In the genomic region with DNA sequence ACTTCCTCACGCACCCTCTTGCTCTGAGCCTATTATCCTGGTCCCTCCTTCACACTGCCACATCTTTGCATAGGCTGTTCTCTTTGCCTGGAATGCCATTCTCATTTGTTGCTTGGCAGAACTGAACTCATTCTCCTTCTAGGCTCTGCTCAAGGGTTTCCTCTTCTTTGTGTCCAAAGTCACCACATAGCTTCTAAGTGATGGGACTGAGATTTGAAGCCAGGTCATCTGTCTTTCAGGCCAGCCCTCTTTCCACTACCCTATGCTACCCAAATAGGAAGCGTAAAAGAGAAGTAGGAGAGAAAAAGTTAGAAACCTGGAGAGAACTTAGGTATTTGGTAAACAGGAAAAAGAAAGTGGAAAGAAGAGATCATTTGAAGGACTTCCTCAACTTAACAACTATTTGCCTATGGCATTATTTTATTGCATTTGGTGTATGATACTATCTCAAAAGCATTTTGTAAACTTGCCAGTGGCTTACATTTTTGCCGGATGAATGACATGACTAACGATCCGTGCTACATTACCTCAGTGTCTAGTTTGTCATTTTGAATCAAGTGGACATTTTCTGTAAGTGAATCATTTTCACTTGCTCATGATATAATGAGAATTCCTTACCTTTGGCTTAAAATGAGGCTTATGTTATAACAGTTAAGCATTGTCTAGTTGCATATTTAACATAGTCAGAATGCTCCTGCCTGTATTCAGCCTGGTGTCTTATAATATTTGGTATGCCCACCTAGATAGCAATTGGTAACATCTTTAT, we compare ENCODE assay signal across 9 cellular contexts. TPM values are rescaled to one million over a fixed set of nuclear protein-coding genes. Genes with fewer than 3 reads are reported as not detected.
DNase-seq lines count a peak whose midpoint lies in the region; ATAC-seq and TF ChIP-seq lines count a peak whose summit lies in the region.
"Had no signal": no experiment of that assay in that cellular context is flagged by ENCODE, and none has a peak within 500 bp of the region (broad histone marks: within the 10 kb centered on the region; RNA-seq: fewer than 3 reads in every experiment).

No MANE protein-coding gene starts in this region.

- H2AK5ac ChIP-seq in mesenchymal stem cell (ENCODE audit: low read length, severe bottlenecking): peak overlapping the region; percentile 67

- H3K36me3 ChIP-seq in BJ (ENCODE audit: control insufficient read depth, insufficient read depth, low read length): no peaks in the 10 kb centered on the region
- no peaks in the 10 kb centered on the region for H3K36me3 ChIP-seq in body of pancreas (replicated peaks in 1 of 2; ENCODE audit: insufficient read depth in 1 of 2, low read depth in 2 of 2)
- H3K36me3 ChIP-seq in mesenchymal stem cell (ENCODE audit: control insufficient read depth in 1 of 2, insufficient read depth in 2 of 2, low read depth in 1 of 2, low read length in 2 of 2): peaks cover 0 to 6% of the 10 kb centered on the region in 2 experiments
- no peaks in the 10 kb centered on the region for H3K36me3 ChIP-seq in aorta (ENCODE audit: control insufficient read depth in 1 of 2, insufficient read depth in 2 of 2, low read length in 1 of 2)

- H3K14ac ChIP-seq in mesenchymal stem cell (ENCODE audit: low read length in 2 of 2): no peak overlapping the region

- H3K4ac ChIP-seq in mesenchymal stem cell (ENCODE audit: low read depth in 1 of 2, low read length in 2 of 2): no peak overlapping the region

- no peak overlapping the region for H3K4me3 ChIP-seq in BJ (ENCODE audit: low read depth, low read length)
- H3K4me3 ChIP-seq in body of pancreas: no peak overlapping the region
- H3K4me3 ChIP-seq in mesenchymal stem cell (ENCODE audit: insufficient read depth in 1 of 2, low read depth in 1 of 2, low read length in 2 of 2): peak overlapping the region in 1 of 2 experiments; percentile 63
- H3K4me3 ChIP-seq in aorta (ENCODE audit: low read length in 2 of 2): no peak overlapping the region
- H3K4me3 ChIP-seq: skin epidermis had no signal

- no peak for TF ChIP-seq CTCF in BJ (IDR thresholded peaks at IDR 0.05; ENCODE audit: insufficient read depth, low read depth, low read length)
- TF ChIP-seq CTCF in body of pancreas (IDR thresholded peaks at IDR 0.05): no peak
- no peak for TF ChIP-seq CTCF in GM20000 (IDR thresholded peaks at IDR 0.05; ENCODE audit: extremely low read depth, missing control alignments)

- H2BK5ac ChIP-seq in mesenchymal stem cell (ENCODE audit: low read depth, low read length, poor library complexity, severe bottlenecking): peak overlapping the region; percentile 33

- no peak overlapping the region for H2AFZ ChIP-seq in mesenchymal stem cell (ENCODE audit: low read depth, low read length)

- TF ChIP-seq EP300 in Ishikawa (IDR thresholded peaks at IDR 0.05; ENCODE audit: borderline replicate concordance): peak; percentile 98

- WGBS in body of pancreas, 2 donors: 37 to 48% methylated on average over 5 of the region's 5 CpGs
- 10% methylated on average over 4 of the region's 5 CpGs for WGBS in mesenchymal stem cell
- 21 to 31% methylated on average over 5 of the region's 5 CpGs for WGBS in aorta, 2 donors

- H2BK15ac ChIP-seq in mesenchymal stem cell (ENCODE audit: low read depth, poor library complexity, severe bottlenecking): no peak overlapping the region

- H2BK12ac ChIP-seq in mesenchymal stem cell (ENCODE audit: low read length in 2 of 2): no peak overlapping the region

- CTCF ChIA-PET in BJ (lab: Yijun Ruan, JAX): interaction anchor here (0.8 to 1.1 kb wide), 2 partner anchors 384 to 634 kb away, joined by 3 read pairs; no protein-coding TSS in a partner anchor

- H3K9me3 ChIP-seq in body of pancreas: no peaks in the 10 kb centered on the region
- H3K9me3 ChIP-seq in mesenchymal stem cell (ENCODE audit: control insufficient read depth, low read length): no peaks in the 10 kb centered on the region
- H3K9me3 ChIP-seq in aorta (ENCODE audit: control insufficient read depth, low read length): no peaks in the 10 kb centered on the region

- H3K27me3 ChIP-seq in BJ (ENCODE audit: control insufficient read depth, insufficient read depth, low read length): no peaks in the 10 kb centered on the region
- H3K27me3 ChIP-seq in body of pancreas: no peaks in the 10 kb centered on the region
- no peaks in the 10 kb centered on the region for H3K27me3 ChIP-seq in mesenchymal stem cell (ENCODE audit: control insufficient read depth in 1 of 2, insufficient read depth in 1 of 2, low read length in 2 of 2)
- H3K27me3 ChIP-seq in aorta (ENCODE audit: control insufficient read depth in 1 of 2, insufficient read depth in 2 of 2, low read length in 1 of 2): no peaks in the 10 kb centered on the region

- ATAC-seq in body of pancreas (peak; percentile 47), HG03521 (IDR thresholded peaks at IDR 0.05; ENCODE audit: unreplicated experiment) (no peak), GM21367 (IDR thresholded peaks at IDR 0.05; ENCODE audit: unreplicated experiment) (no peak), aorta (ENCODE audit: low FRiP score) (no peak)

- H3K27ac ChIP-seq in body of pancreas (peak overlapping the region in 3 of 4 donors; percentile 53 to 81 (median 64)), mesenchymal stem cell (ENCODE audit: low read length, poor library complexity, severe bottlenecking) (peak overlapping the region; percentile 100), aorta (ENCODE audit: low read depth in 1 of 2, low read length in 2 of 2) (no peak overlapping the region)

- H2BK120ac ChIP-seq in mesenchymal stem cell (ENCODE audit: low read depth, low read length): no peak overlapping the region

- H3K4me2 ChIP-seq in mesenchymal stem cell (ENCODE audit: low read length, poor library complexity, severe bottlenecking): peak overlapping the region; percentile 7

- peak overlapping the region; percentile 82 for H3K9ac ChIP-seq in mesenchymal stem cell (ENCODE audit: low read length)

- H4K8ac ChIP-seq in mesenchymal stem cell (ENCODE audit: low read length): no peak overlapping the region

- no peak overlapping the region for H4K91ac ChIP-seq in mesenchymal stem cell (ENCODE audit: low read length)

- H3K79me1 ChIP-seq in mesenchymal stem cell (replicated peaks; ENCODE audit: low read length, poor library complexity, severe bottlenecking): no peaks in the 10 kb centered on the region

- H3K4me1 ChIP-seq in body of pancreas: peaks cover 71% of the 10 kb centered on the region
- H3K4me1 ChIP-seq in mesenchymal stem cell (ENCODE audit: control insufficient read depth, insufficient read depth, low read depth, low read length): peaks cover 30% of the 10 kb centered on the region
- peaks cover 0 to 6% of the 10 kb centered on the region in 2 donors for H3K4me1 ChIP-seq in aorta (ENCODE audit: control insufficient read depth in 1 of 2, insufficient read depth in 2 of 2, low read length in 2 of 2)

- TF ChIP-seq POLR2A in body of pancreas (IDR thresholded peaks at IDR 0.05): no peak

- POLR2A ChIA-PET in BJ (lab: Charles Lee): no interaction called here

- peak overlapping the region in 1 of 2 experiments; percentile 44 for H3K18ac ChIP-seq in mesenchymal stem cell (ENCODE audit: low read depth in 1 of 2, low read length in 2 of 2)

- TF ChIP-seq RAD21 in Ishikawa (IDR thresholded peaks at IDR 0.05; ENCODE audit: low read depth): no peak

- peak; percentile 94 for DNase-seq in BJ (ENCODE audit: low read depth)
- DNase-seq in body of pancreas: peak in 1 of 4 donors; percentile 27
- peak; percentile 90 for DNase-seq in mesenchymal stem cell
- no peak for DNase-seq in GM20000 (ENCODE audit: low spot score)
- no peak for DNase-seq in aorta

- intact Hi-C loops in body of pancreas (cut with DNase I) (no loop called here), aorta (cut with DNase I) (no loop called here)

- no peak overlapping the region for H3K23ac ChIP-seq in mesenchymal stem cell (ENCODE audit: low read length in 2 of 2)

TF ChIP-seq in Ishikawa, 13 proteins besides CTCF, POLR2A, EP300 and RAD21:
- no peak for TF ChIP-seq TAF1 (IDR thresholded peaks at IDR 0.05; ENCODE audit: low read depth)
- peak; percentile 98 for TF ChIP-seq TEAD4 (IDR thresholded peaks at IDR 0.05)
- TF ChIP-seq NFIC (IDR thresholded peaks at IDR 0.05): peak; percentile 96
- TF ChIP-seq CREB1 (IDR thresholded peaks at IDR 0.05; ENCODE audit: low read depth): no peak
- TF ChIP-seq TCF12 (IDR thresholded peaks at IDR 0.05; ENCODE audit: low read depth): peak; percentile 98
- TF ChIP-seq CEBPB (IDR thresholded peaks at IDR 0.05): peak; percentile 64
- peak; percentile 95 for TF ChIP-seq FOXM1 (IDR thresholded peaks at IDR 0.05; ENCODE audit: borderline replicate concordance, low read depth)
TF ChIP-seq in Ishikawa: peak in this region for 5.

RNA-seq across cellular contexts. Expression of gene NF2, which starts 18.5 kb away (rescaled TPM):
- polyA plus RNA-seq in BJ (2011; rRNA removed) (36.0 and 41.9 TPM in 2 replicates), aorta (1 to 10 TPM; 5.0 to 9.3 TPM)
- 58.9 and 59.5 TPM in 2 replicates for polyA minus RNA-seq in BJ (2011; rRNA and poly(A)+ RNA removed)
- total RNA-seq in body of pancreas (10 to 100 TPM; 21.4 to 26.5 TPM), aorta (10 to 100 TPM; 35.6 TPM)
- polyA plus RNA-seq in mesenchymal stem cell (2013, experiment 1 of 2): 19.0 TPM
- polyA plus RNA-seq in mesenchymal stem cell (2013, experiment 2 of 2): 18.1 TPM

RNA-seq across cellular contexts. Expression of gene NIPSNAP1, which starts 41.0 kb away (rescaled TPM):
- polyA plus RNA-seq in BJ (2011; rRNA removed): 48.4 and 68.4 TPM in 2 replicates
- 19.1 and 23.5 TPM in 2 replicates for polyA minus RNA-seq in BJ (2011; rRNA and poly(A)+ RNA removed)
- 10 to 100 TPM in 1 of 2 donors, 1 to 10 TPM in 1; 9.2 to 25.4 TPM for total RNA-seq in body of pancreas
- polyA plus RNA-seq in mesenchymal stem cell (2013, experiment 1 of 2): 71.1 TPM
- polyA plus RNA-seq in mesenchymal stem cell (2013, experiment 2 of 2): 70.1 TPM
- total RNA-seq in aorta: 10 to 100 TPM in 1 of 2 donors, 1 to 10 TPM in 1; 8.8 to 19.9 TPM
- 10 to 100 TPM; 14.3 to 18.9 TPM for polyA plus RNA-seq in aorta

Comparison
In these comparisons a context has a peak if more than half of its experiments do, and no peak if none do; other contexts are left out.
1. DNase-seq: peak in BJ (single experiment) and mesenchymal stem cell (single experiment); none in GM20000 (single experiment) and aorta (0 of 2).
2. H3K27ac ChIP-seq: peak in body of pancreas (3 of 4) and mesenchymal stem cell (single experiment); none in aorta (0 of 2).